ENCODE assay signal across 26 cellular contexts in genomic region chr10:99426689-99427088, GRCh38. TPM values are rescaled to one million over a fixed set of nuclear protein-coding genes. Genes with fewer than 3 reads are reported as not detected.
A peak's percentile ranks its signal among the peaks of the same experiment; 100 is the strongest.
DNase-seq lines count a peak whose midpoint lies in the region; ATAC-seq, FAIRE-seq and TF ChIP-seq lines count a peak whose summit lies in the region.
"Had no signal": no experiment of that assay in that cellular context is flagged by ENCODE, and none has a peak within 500 bp of the region (broad histone marks: within the 10 kb centered on the region; RNA-seq: fewer than 3 reads in every experiment).

No MANE protein-coding gene starts in this region.

- intact Hi-C loops in right lobe of liver (cut with DNase I), result no loop called here
- intact Hi-C loops in gastrocnemius medialis (cut with DNase I; ENCODE audit: low total_unique reads), result no loop called here

- no peak for TF ChIP-seq CTCF in Loucy (conservative IDR thresholded peaks at IDR 0.05; ENCODE audit: low read length)
- no peak for TF ChIP-seq CTCF in right lobe of liver (IDR thresholded peaks at IDR 0.05)
- TF ChIP-seq CTCF in gastrocnemius medialis (IDR thresholded peaks at IDR 0.05 in 4 of 5, conservative IDR thresholded peaks at IDR 0.05 in 1 of 5), result no peak

- ATAC-seq in right lobe of liver (peak in 3 of 4 donors; percentile 1 to 25 (median 3)), gastrocnemius medialis (no peak), HG03159 (IDR thresholded peaks at IDR 0.05; ENCODE audit: unreplicated experiment) (no peak)
- ATAC-seq: GM12878, GM23338, T-cell had no signal

- H3K36me3 ChIP-seq in Loucy (ENCODE audit: insufficient read depth, low read length) (no peaks in the 10 kb centered on the region), right lobe of liver (peaks cover 0 to 8% (median 8%) of the 10 kb centered on the region in 4 donors), gastrocnemius medialis (no peaks in the 10 kb centered on the region)

- H3K79me2 ChIP-seq in Loucy (ENCODE audit: insufficient read depth, low read length), result peaks cover 41% of the 10 kb centered on the region

- peak; percentile 88 for FAIRE-seq in RCC 7860 (lab: Jason Lieb, UNC)
- FAIRE-seq: D721Med, G401.6, GM12878 had no signal

- H3F3A ChIP-seq in Loucy (ENCODE audit: low read depth), result no peaks in the 10 kb centered on the region

- no peaks in the 10 kb centered on the region for H3K9me2 ChIP-seq in Loucy (replicated peaks; ENCODE audit: low read depth, low read length)

- peak; percentile 30 for TF ChIP-seq POLR2A in right lobe of liver (IDR thresholded peaks at IDR 0.05)
- TF ChIP-seq POLR2A in gastrocnemius medialis (IDR thresholded peaks at IDR 0.05), result no peak

- no peaks in the 10 kb centered on the region for H3K9me3 ChIP-seq in Loucy (ENCODE audit: insufficient read depth, low read depth, low read length)
- no peaks in the 10 kb centered on the region for H3K9me3 ChIP-seq in right lobe of liver
- H3K9me3 ChIP-seq in gastrocnemius medialis, result no peaks in the 10 kb centered on the region
- H3K9me3 ChIP-seq: BLaER1 had no signal

- DNase-seq in RCC 7860 (ENCODE audit: low spot score) (no peak), right lobe of liver (no peak), gastrocnemius medialis (no peak), GM19238 (ENCODE audit: insufficient read length, low spot score) (no peak), DMS153 (lab: John Stamatoyannopoulos, UW) (no peak)
- DNase-seq: CD4-positive, CD25-positive, alpha-beta regulatory T cell; DMS53; H9; MV-4-11; NCI-H1105 treated with DMSO at 0.1 percent for 48 hours; NCI-H146; NCI-H1930; NCI-H2107; NCI-H524 treated with DMSO at 0.1 percent for 48 hours; NCI-H774; SHP77; T-cell had no signal

- H3K27ac ChIP-seq in right lobe of liver, result peak overlapping the region; percentile 33 to 92 (median 88)
- H3K27ac ChIP-seq in gastrocnemius medialis, result peak overlapping the region; percentile 92 to 99 (median 98)
- H3K27ac ChIP-seq: BLaER1, KMS-11, RWPE1 had no signal

- no peak overlapping the region for H3K4me3 ChIP-seq in Loucy (ENCODE audit: low read length, poor library complexity, severe bottlenecking)
- H3K4me3 ChIP-seq in right lobe of liver, result peak overlapping the region in 2 of 3 donors; percentile 84 to 89
- no peak overlapping the region for H3K4me3 ChIP-seq in gastrocnemius medialis
- H3K4me3 ChIP-seq: BLaER1, GM12878, GM23338 had no signal

- 15% methylated on average over 3 of the region's 3 CpGs for WGBS in right lobe of liver (ENCODE audit: insufficient coverage, low coverage, low lambda C conversion rate, missing lambda C conversion rate)

- no peak overlapping the region for H3K9ac ChIP-seq in Loucy (ENCODE audit: low read depth, low read length, poor library complexity, severe bottlenecking)
- H3K9ac ChIP-seq: BLaER1, KMS-11 had no signal

- in situ Hi-C loops in gastrocnemius medialis (cut with MboI; ENCODE audit: low sequenced_read_pairs in 4 of 4), result loop anchor here in 2 of 4 donors (25.0 kb wide), 1 partner anchor 286 kb away; no protein-coding TSS in a partner anchor

- H2AFZ ChIP-seq in Loucy (ENCODE audit: low read length), result no peak overlapping the region
- H2AFZ ChIP-seq: GM23338 had no signal

- H3K4me2 ChIP-seq in Loucy (ENCODE audit: low read depth, low read length, poor library complexity, severe bottlenecking), result peak overlapping the region; percentile 5
- H3K4me2 ChIP-seq: BLaER1, GM23338, KMS-11 had no signal

- peaks cover 23% of the 10 kb centered on the region for H3K4me1 ChIP-seq in Loucy (ENCODE audit: insufficient read depth, low read length, poor library complexity, severe bottlenecking)
- H3K4me1 ChIP-seq in right lobe of liver, result peaks cover 2 to 44% (median 16%) of the 10 kb centered on the region in 4 donors
- H3K4me1 ChIP-seq in gastrocnemius medialis, result peaks cover 72 to 74% of the 10 kb centered on the region in 2 donors

- no peaks in the 10 kb centered on the region for H3K27me3 ChIP-seq in Loucy (ENCODE audit: insufficient read depth, low read length, poor library complexity, severe bottlenecking)
- no peaks in the 10 kb centered on the region for H3K27me3 ChIP-seq in right lobe of liver
- no peaks in the 10 kb centered on the region for H3K27me3 ChIP-seq in gastrocnemius medialis
- H3K27me3 ChIP-seq: BLaER1 had no signal

- no peaks in the 10 kb centered on the region for H4K20me1 ChIP-seq in Loucy (ENCODE audit: insufficient read depth, low read length, poor library complexity, severe bottlenecking)

RNA-seq across cellular contexts. Expression of gene GOT1, which starts 3.7 kb away (rescaled TPM):
- total RNA-seq in right lobe of liver, result 100 to 1,000 TPM; 118 to 356 (median 173) TPM
- total RNA-seq in gastrocnemius medialis, result 100 to 1,000 TPM in 3 of 4 donors, 10 to 100 TPM in 1; 91.4 to 215 (median 135) TPM

Comparison
In these comparisons a context has a peak if more than half of its experiments do, and no peak if none do; other contexts are left out.
1. H3K4me3 ChIP-seq: peak in right lobe of liver (2 of 3); none in Loucy (single experiment) and gastrocnemius medialis (0 of 4).
2. ATAC-seq: peak in right lobe of liver (3 of 4); none in gastrocnemius medialis (0 of 2) and HG03159 (single experiment).